8 cellular contexts compared by ENCODE assay signal in the genomic region with DNA sequence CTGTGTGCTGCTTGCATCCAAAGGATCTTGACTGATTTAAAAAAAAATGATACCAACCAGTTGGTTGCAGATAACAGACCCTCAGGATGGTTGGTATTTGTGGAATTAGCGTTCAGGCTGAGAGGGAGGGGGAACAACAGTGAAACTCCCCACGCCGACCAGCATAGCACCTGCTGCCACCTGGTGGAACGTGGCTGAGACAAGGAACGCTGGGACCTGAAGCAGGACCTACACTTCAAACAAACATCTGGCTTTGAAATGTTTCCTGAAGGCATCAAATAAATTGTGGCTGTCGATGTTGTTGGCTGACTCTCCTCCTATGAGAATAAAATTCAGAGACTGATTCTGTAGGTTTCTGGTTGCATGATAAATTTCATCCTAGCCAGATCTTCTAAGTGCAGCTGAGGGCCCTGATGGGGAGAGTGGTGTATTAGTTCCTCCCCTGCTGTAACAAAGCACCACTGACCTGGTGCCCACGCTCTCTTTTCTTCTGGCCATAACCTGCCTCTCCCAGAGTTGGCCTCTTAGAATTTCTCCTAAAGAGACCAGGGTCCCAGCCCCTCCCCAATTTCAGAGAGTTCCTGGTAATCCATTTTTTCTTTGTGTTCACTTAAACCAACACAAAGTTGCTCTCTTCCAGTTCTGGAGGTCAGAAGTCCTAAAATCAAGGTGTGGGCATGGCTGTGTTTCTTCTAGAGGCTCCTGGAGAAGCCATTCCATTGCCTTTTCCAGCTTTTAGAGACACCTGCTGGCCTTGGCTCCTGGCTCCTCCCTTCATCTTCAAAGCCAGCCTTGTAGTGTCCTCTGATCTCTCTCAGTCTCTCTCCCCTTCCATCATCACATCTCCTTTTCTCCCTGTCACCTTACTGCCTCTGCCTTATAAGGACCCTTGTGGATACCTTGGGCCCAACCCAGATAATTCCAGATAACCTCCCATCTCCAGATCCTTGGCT. TPM values are rescaled to one million over a fixed set of nuclear protein-coding genes. Genes with fewer than 3 reads are reported as not detected.
DNase-seq lines count a peak whose midpoint lies in the region; ATAC-seq and TF ChIP-seq lines count a peak whose summit lies in the region.

No MANE protein-coding gene starts in this region.

- no CpG with 5 or more reads among the region's 7 CpGs for WGBS in trophoblast cell (ENCODE audit: extremely low coverage, insufficient coverage, insufficient read length)

- no peaks in the 10 kb centered on the region for H3K9me3 Mint-ChIP-seq in activated T-cell treated with anti-CD3 and anti-CD28 coated beads, Interleukin-2, amount 50 U/mL, for 4 hours

- no peak overlapping the region for H3K9ac ChIP-seq in trophoblast cell (ENCODE audit: low read length)

- H3K4me3 ChIP-seq in fibroblast of the aortic adventitia (ENCODE audit: low read depth, low read length) (no peak overlapping the region), trophoblast cell (ENCODE audit: low read depth, low read length) (no peak overlapping the region)

- DNase-seq in activated CD8-positive, alpha-beta memory T cell treated with anti-CD3 and anti-CD28 coated beads for 1 hour (ENCODE audit: extremely low read depth in 1 of 2, low read depth in 1 of 2), result peak; percentile 17 to 25
- no peak for DNase-seq in activated CD8-positive, alpha-beta memory T cell treated with anti-CD3 and anti-CD28 coated beads, Interleukin-2, amount 50 U/mL, for 48 hours
- peak; percentile 22 for DNase-seq in NCI-H460 (ENCODE audit: extremely low read depth, low read depth)
- DNase-seq in activated T-cell treated with anti-CD3 and anti-CD28 coated beads, Interleukin-2, amount 50 U/mL, for 4 hours, result peak; percentile 53
- DNase-seq in fibroblast of the aortic adventitia (ENCODE audit: low read depth), result peak; percentile 68
- peak; percentile 63 to 80 for DNase-seq in trophoblast cell

- H3K14ac ChIP-seq in trophoblast cell (ENCODE audit: low read length), result no peak overlapping the region

- H3K36me3 Mint-ChIP-seq in activated T-cell treated with anti-CD3 and anti-CD28 coated beads, Interleukin-2, amount 50 U/mL, for 4 hours (ENCODE audit: insufficient read depth), result peaks cover 11% of the 10 kb centered on the region

- H2AK5ac ChIP-seq in trophoblast cell (ENCODE audit: low read length), result no peak overlapping the region

- H4K8ac ChIP-seq in trophoblast cell (ENCODE audit: low read depth, low read length), result no peak overlapping the region

- H3K4me3 Mint-ChIP-seq in activated T-cell treated with anti-CD3 and anti-CD28 coated beads, Interleukin-2, amount 50 U/mL, for 4 hours, result peak overlapping the region; percentile 58

- H2BK12ac ChIP-seq in trophoblast cell (ENCODE audit: low read length), result no peak overlapping the region

- peaks cover 6% of the 10 kb centered on the region for H3K27me3 Mint-ChIP-seq in activated T-cell treated with anti-CD3 and anti-CD28 coated beads, Interleukin-2, amount 50 U/mL, for 4 hours (ENCODE audit: low read depth)

- peaks cover 12% of the 10 kb centered on the region for H3K4me1 Mint-ChIP-seq in activated T-cell treated with anti-CD3 and anti-CD28 coated beads, Interleukin-2, amount 50 U/mL, for 4 hours (ENCODE audit: low read depth)

- H3K79me2 ChIP-seq in trophoblast cell (ENCODE audit: control insufficient read depth, insufficient read depth, low read length, poor library complexity), result no peaks in the 10 kb centered on the region

- no peaks in the 10 kb centered on the region for H3K79me1 ChIP-seq in trophoblast cell (ENCODE audit: low read length)

- ATAC-seq in activated T-cell treated with anti-CD3 and anti-CD28 coated beads, Interleukin-2, amount 50 U/mL, for 4 hours, result peak; percentile 84 to 87
- ATAC-seq in GM19023 (IDR thresholded peaks at IDR 0.05; ENCODE audit: unreplicated experiment) (no peak), HG02870 (IDR thresholded peaks at IDR 0.05; ENCODE audit: unreplicated experiment) (no peak)

- H3K27ac ChIP-seq in trophoblast cell (ENCODE audit: low read depth, low read length), result no peak overlapping the region

- no peak overlapping the region for H4K91ac ChIP-seq in trophoblast cell (ENCODE audit: low read depth, low read length)

- no peak overlapping the region for H4K12ac ChIP-seq in trophoblast cell (ENCODE audit: low read depth, low read length)

- H2AFZ ChIP-seq in trophoblast cell (ENCODE audit: insufficient read depth, low read length, poor library complexity), result no peak overlapping the region

- peak; percentile 78 for TF ChIP-seq CTCF in fibroblast of the aortic adventitia (IDR thresholded peaks at IDR 0.05; ENCODE audit: insufficient read depth, low read length)

- no peaks in the 10 kb centered on the region for H3K4me1 ChIP-seq in trophoblast cell (ENCODE audit: control insufficient read depth in 1 of 2, insufficient read depth in 2 of 2, low read length in 2 of 2)

- no peak overlapping the region for H3K4me2 ChIP-seq in trophoblast cell (ENCODE audit: low read length)

- H2BK120ac ChIP-seq in trophoblast cell (ENCODE audit: insufficient read depth, low read length, poor library complexity), result no peak overlapping the region

- H3K9me3 ChIP-seq in trophoblast cell (ENCODE audit: insufficient read depth, low read depth, low read length), result peaks cover 2% of the 10 kb centered on the region

- H3K18ac ChIP-seq in trophoblast cell (ENCODE audit: low read length), result no peak overlapping the region

- no peak overlapping the region for H3K4ac ChIP-seq in trophoblast cell (ENCODE audit: low read depth, low read length)

- no peaks in the 10 kb centered on the region for H3K36me3 ChIP-seq in trophoblast cell (ENCODE audit: control insufficient read depth in 1 of 2, insufficient read depth in 2 of 2, low read length in 2 of 2)

- H3K27me3 ChIP-seq in trophoblast cell (ENCODE audit: insufficient read depth, low read length), result no peaks in the 10 kb centered on the region

- no peak overlapping the region for H2BK5ac ChIP-seq in trophoblast cell (ENCODE audit: low read depth, low read length, poor library complexity)

- no peak overlapping the region for H3K23ac ChIP-seq in trophoblast cell (ENCODE audit: low read length)

RNA-seq across cellular contexts. Expression of a gene that starts 17.3 kb away (rescaled TPM):
- total RNA-seq in NCI-H460 (2014; rRNA removed; shearing (Covaris generic)), result 17.7 and 19.1 TPM in 2 replicates
- polyA plus RNA-seq in NCI-H460 (2014; cell fraction: nucleus; rRNA removed), result 17.5 and 18.4 TPM in 2 replicates
- 100 to 1,000 TPM in 2 of 3 donors, 10 to 100 TPM in 1; 99.6 to 117 (median 106) TPM for total RNA-seq in activated T-cell treated with anti-CD3 and anti-CD28 coated beads, Interleukin-2, amount 50 U/mL, for 4 hours
- total RNA-seq in fibroblast of the aortic adventitia (ENCODE audit: low replicate concordance), result 45.2 and 228 TPM in 2 replicates
- 5.7 and 6.0 TPM in 2 replicates for polyA plus RNA-seq in trophoblast cell (2013)

RNA-seq across cellular contexts. Expression of a gene that starts 20.5 kb away (rescaled TPM):
- total RNA-seq in NCI-H460 (2014; rRNA removed; shearing (Covaris generic)), result not detected in 2 replicates
- polyA plus RNA-seq in NCI-H460 (2014; cell fraction: nucleus; rRNA removed), result not detected in 2 replicates
- total RNA-seq in activated T-cell treated with anti-CD3 and anti-CD28 coated beads, Interleukin-2, amount 50 U/mL, for 4 hours, result under 1 TPM in 1 of 3 donors, not detected in 2; 0.27 TPM
- total RNA-seq in fibroblast of the aortic adventitia (ENCODE audit: low replicate concordance), result 2.0 and 3.1 TPM in 2 replicates
- 0.39 and 0.45 TPM in 2 replicates for polyA plus RNA-seq in trophoblast cell (2013)

RNA-seq across cellular contexts. Expression of a gene that starts 30.9 kb away (rescaled TPM):
- 1.9 and 2.6 TPM in 2 replicates for total RNA-seq in NCI-H460 (2014; rRNA removed; shearing (Covaris generic))
- 2.0 and 3.6 TPM in 2 replicates for polyA plus RNA-seq in NCI-H460 (2014; cell fraction: nucleus; rRNA removed)
- total RNA-seq in activated T-cell treated with anti-CD3 and anti-CD28 coated beads, Interleukin-2, amount 50 U/mL, for 4 hours, result 10 to 100 TPM; 39.8 to 53.1 (median 42.0) TPM
- total RNA-seq in fibroblast of the aortic adventitia (ENCODE audit: low replicate concordance), result 10.3 and 29.4 TPM in 2 replicates
- 0.03 and 0.04 TPM in 2 replicates for polyA plus RNA-seq in trophoblast cell (2013)

Comparison
In these comparisons a context has a peak if more than half of its experiments do, and no peak if none do; other contexts are left out.
1. ATAC-seq: peak in activated T-cell treated with anti-CD3 and anti-CD28 coated beads, Interleukin-2, amount 50 U/mL, for 4 hours (2 of 2); none in GM19023 (single experiment) and HG02870 (single experiment).